20 cellular contexts compared by ENCODE assay signal in genomic region chr2:58501371-58501770, GRCh38.
DNase-seq lines count a peak whose midpoint lies in the region; ATAC-seq, FAIRE-seq and TF ChIP-seq lines count a peak whose summit lies in the region.
"Had no signal": no experiment of that assay in that cellular context is flagged by ENCODE, and none has a peak within 500 bp of the region (broad histone marks: within the 10 kb centered on the region; RNA-seq: fewer than 3 reads in every experiment).

No MANE protein-coding gene starts in this region.

- peaks cover 51% of the 10 kb centered on the region for H3K4me1 Mint-ChIP-seq in GM23338
- H3K4me1 Mint-ChIP-seq: B cell had no signal

- no peaks in the 10 kb centered on the region for H3K36me3 ChIP-seq in GM23338 (ENCODE audit: insufficient read depth)
- H3K36me3 ChIP-seq in bronchial epithelial cell (ENCODE audit: control insufficient read depth, insufficient read depth, low read length) = no peaks in the 10 kb centered on the region
- no peaks in the 10 kb centered on the region for H3K36me3 ChIP-seq in right lobe of liver
- H3K36me3 ChIP-seq: BLaER1 treated with 17β-estradiol and CSF1 and Interleukin-3, amounts not matched to agents 10 nM and 100 nM; HAP-1 had no signal

- TF ChIP-seq CTCF in GM23338 (conservative IDR thresholded peaks at IDR 0.05; ENCODE audit: low read depth in 2 of 2) (no peak), bronchial epithelial cell (IDR thresholded peaks at IDR 0.05; ENCODE audit: insufficient read depth, low read length, severe bottlenecking) (no peak), right lobe of liver (IDR thresholded peaks at IDR 0.05) (no peak)

- no peaks in the 10 kb centered on the region for H3F3A ChIP-seq in GM23338 (replicated peaks; ENCODE audit: low read depth)

- no peaks in the 10 kb centered on the region for H3K9me3 ChIP-seq in right lobe of liver
- H3K9me3 ChIP-seq: BLaER1 treated with 17β-estradiol and CSF1 and Interleukin-3, amounts not matched to agents 10 nM and 100 nM; HAP-1 had no signal

- H2AFZ ChIP-seq in GM23338 = no peak overlapping the region

- H3K4me1 ChIP-seq in GM23338 (ENCODE audit: insufficient read depth) (peaks cover 49% of the 10 kb centered on the region), right lobe of liver (no peaks in the 10 kb centered on the region)
- H3K4me1 ChIP-seq: BLaER1 treated with 17β-estradiol and CSF1 and Interleukin-3, amounts not matched to agents 10 nM and 100 nM; HAP-1 had no signal

- 53% methylated on average over 5 of the region's 5 CpGs for WGBS in right lobe of liver (ENCODE audit: insufficient coverage, low coverage, low lambda C conversion rate, missing lambda C conversion rate)

- peak overlapping the region; percentile 54; the same call in 1 of the 2 replicates for H3K27ac Mint-ChIP-seq in GM23338
- H3K27ac Mint-ChIP-seq: B cell; CD8-positive, alpha-beta T cell had no signal

- no peak overlapping the region for H3K4me2 ChIP-seq in GM23338
- H3K4me2 ChIP-seq: BLaER1 treated with 17β-estradiol and CSF1 and Interleukin-3, amounts not matched to agents 10 nM and 100 nM had no signal

- peak; percentile 81 for FAIRE-seq in bronchial epithelial cell (lab: Jason Lieb, UNC)
- FAIRE-seq: GM12891, GM18507, HTR-8/SVneo, K562 had no signal

- H3K27me3 ChIP-seq in GM23338 (ENCODE audit: insufficient read depth) = no peaks in the 10 kb centered on the region
- H3K27me3 ChIP-seq in bronchial epithelial cell (ENCODE audit: control insufficient read depth, insufficient read depth, low read length) = no peaks in the 10 kb centered on the region
- no peaks in the 10 kb centered on the region for H3K27me3 ChIP-seq in right lobe of liver
- H3K27me3 ChIP-seq: BLaER1 treated with 17β-estradiol and CSF1 and Interleukin-3, amounts not matched to agents 10 nM and 100 nM had no signal

- TF ChIP-seq POLR2A in right lobe of liver (IDR thresholded peaks at IDR 0.05) = no peak

- H3K79me2 ChIP-seq in GM23338 (replicated peaks; ENCODE audit: insufficient read depth) = no peaks in the 10 kb centered on the region

- H3K9me3 Mint-ChIP-seq in GM23338 = no peaks in the 10 kb centered on the region
- H3K9me3 Mint-ChIP-seq: CD8-positive, alpha-beta T cell had no signal

- intact Hi-C loops in right lobe of liver (cut with DNase I) = no loop called here

- no peaks in the 10 kb centered on the region for H4K20me1 ChIP-seq in GM23338 (replicated peaks; ENCODE audit: insufficient read depth)
- H4K20me1 ChIP-seq: BLaER1 treated with 17β-estradiol and CSF1 and Interleukin-3, amounts not matched to agents 10 nM and 100 nM had no signal

- H3K9me2 ChIP-seq in GM23338 (ENCODE audit: insufficient read depth) = no peaks in the 10 kb centered on the region

- H3K27me3 Mint-ChIP-seq in GM23338 (ENCODE audit: insufficient read depth, low read depth, poor library complexity) = peaks cover 5% of the 10 kb centered on the region

- no peak overlapping the region for H3K27ac ChIP-seq in GM23338 (ENCODE audit: low read depth)
- peak overlapping the region; percentile 33 for H3K27ac ChIP-seq in substantia nigra (ENCODE audit: low read depth, low read length, poor library complexity, severe bottlenecking)
- no peak overlapping the region for H3K27ac ChIP-seq in right lobe of liver
- H3K27ac ChIP-seq: BLaER1 treated with 17β-estradiol and CSF1 and Interleukin-3, amounts not matched to agents 10 nM and 100 nM had no signal

- H3K4me3 ChIP-seq in GM23338 (no peak overlapping the region), bronchial epithelial cell (ENCODE audit: low read depth, low read length) (no peak overlapping the region), right lobe of liver (no peak overlapping the region)
- H3K4me3 ChIP-seq: BLaER1 treated with 17β-estradiol and CSF1 and Interleukin-3, amounts not matched to agents 10 nM and 100 nM; HAP-1; K562 had no signal

- DNase-seq in GM23338 (ENCODE audit: low spot score) = no peak
- no peak for DNase-seq in bronchial epithelial cell (ENCODE audit: low read depth)
- DNase-seq in medulla oblongata (ENCODE audit: extremely low spot score) = peak; percentile 67
- DNase-seq in substantia nigra (lab: John Stamatoyannopoulos, UW) = peak in 22 of 49 donors; percentile 2 to 35 (median 9)
- DNase-seq in right lobe of liver = no peak
- DNase-seq in activated gamma-delta T cell (lab: John Stamatoyannopoulos, UW) = no peak
- DNase-seq: 8988T; CD8-positive, alpha-beta T cell; DMS 273 treated with DMSO at 0.1 percent for 48 hours; DMS53; GOT3; IMR-90 had no signal

- ATAC-seq in GM23338 (no peak), right lobe of liver (no peak), HG02852 (IDR thresholded peaks at IDR 0.05; ENCODE audit: unreplicated experiment) (no peak)
- ATAC-seq: CD8-positive, alpha-beta T cell; K562 had no signal

- no peak overlapping the region for H3K4me3 Mint-ChIP-seq in GM23338
- H3K4me3 Mint-ChIP-seq: B cell; CD8-positive, alpha-beta T cell had no signal

- no peaks in the 10 kb centered on the region for H3K36me3 Mint-ChIP-seq in GM23338 (ENCODE audit: low read depth)
- H3K36me3 Mint-ChIP-seq: CD8-positive, alpha-beta T cell had no signal

TF ChIP-seq in GM23338, 12 proteins besides CTCF, POLR2A, EP300 and RAD21 (continues in another document):
- TF ChIP-seq EZH2 (IDR thresholded peaks at IDR 0.05; ENCODE audit: low read depth, unreplicated experiment) = no peak
- TF ChIP-seq EZH2phosphoT487 (IDR thresholded peaks at IDR 0.05; ENCODE audit: unreplicated experiment) = no peak
- no peak for TF ChIP-seq ZNF462 (CRISPR knock-in tag; IDR thresholded peaks at IDR 0.05)
- no peak for TF ChIP-seq JUNB (IDR thresholded peaks at IDR 0.05; ENCODE audit: unreplicated experiment)
- no peak for TF ChIP-seq CREB1 (CRISPR knock-in tag; IDR thresholded peaks at IDR 0.05; ENCODE audit: low read depth)
- no peak for TF ChIP-seq POLR2AphosphoS5 (IDR thresholded peaks at IDR 0.05; ENCODE audit: low read depth)
- no peak for TF ChIP-seq ZNF331 (CRISPR knock-in tag; IDR thresholded peaks at IDR 0.05; ENCODE audit: low read depth)
- no peak for TF ChIP-seq ZNF114 (CRISPR knock-in tag; IDR thresholded peaks at IDR 0.05)
